ENCODE assay signal across 24 cellular contexts in genomic region chr5:23730023-23730422, GRCh38.
"Had no signal": no experiment of that assay in that cellular context is flagged by ENCODE, and none has a peak within 500 bp of the region (broad histone marks: within the 10 kb centered on the region; RNA-seq: fewer than 3 reads in every experiment).

No MANE protein-coding gene starts in this region.

- H3K4me1 ChIP-seq: adrenal gland had no signal

- H3K4me1 Mint-ChIP-seq: activated CD4-positive, alpha-beta T cell treated with anti-CD3 and anti-CD28 coated beads for 36 hours; activated naive CD8-positive, alpha-beta T cell treated with anti-CD3 and anti-CD28 coated beads, Interleukin-2, amount 10 ng/mL, durations not matched to agents 7 days and 5 days; T-cell had no signal

- H3K4me3 ChIP-seq: adrenal gland, SK-N-MC had no signal

- DNase-seq: activated CD4-positive, alpha-beta T cell treated with anti-CD3 and anti-CD28 coated beads for 36 hours; activated CD4-positive, alpha-beta T cell treated with anti-CD3 and anti-CD28 coated beads, Interleukin-2, amount 50 U/mL, for 1 hour; activated CD4-positive, CD25-positive, alpha-beta regulatory T cell; activated CD8-positive, alpha-beta memory T cell treated with anti-CD3 and anti-CD28 coated beads, Interleukin-2, amount 50 U/mL, for 4 hours; activated CD8-positive, alpha-beta T cell treated with anti-CD3 and anti-CD28 coated beads for 36 hours; activated naive CD4-positive, alpha-beta T cell treated with anti-CD3 and anti-CD28 coated beads, Interleukin-2, amount 50 U/mL, for 16 hours; activated naive CD8-positive, alpha-beta T cell treated with anti-CD3 and anti-CD28 coated beads, Interleukin-2, amount 10 ng/mL, durations not matched to agents 7 days and 5 days; activated T-cell treated with anti-CD3 and anti-CD28 coated beads, Interleukin-2, amount 50 U/mL, for 72 hours; adrenal gland; anterior cingulate cortex; NCI-H1092; NCI-H1436; NCI-H1694 treated with DMSO at 0.1 percent for 48 hours; NCI-H2029 treated with DMSO at 0.1 percent for 48 hours; NCI-H2171; NCI-H345; NCI-H510A; NCI-H69; SIG-M5; T-cell; T-helper 2 cell; T1000 had no signal

- H3K27me3 ChIP-seq: adrenal gland had no signal

- H3K27ac ChIP-seq: adrenal gland, KMS-11, SK-N-MC had no signal

- H3K27ac Mint-ChIP-seq: activated CD4-positive, alpha-beta T cell treated with anti-CD3 and anti-CD28 coated beads for 36 hours; activated CD8-positive, alpha-beta T cell treated with anti-CD3 and anti-CD28 coated beads for 36 hours; activated naive CD8-positive, alpha-beta T cell treated with anti-CD3 and anti-CD28 coated beads, Interleukin-2, amount 10 ng/mL, durations not matched to agents 7 days and 5 days; activated T-cell treated with anti-CD3 and anti-CD28 coated beads, Interleukin-2, amount 50 U/mL, for 72 hours; T-cell had no signal

- H3K4me3 Mint-ChIP-seq: activated CD4-positive, alpha-beta T cell treated with anti-CD3 and anti-CD28 coated beads for 36 hours; activated CD8-positive, alpha-beta T cell treated with anti-CD3 and anti-CD28 coated beads for 36 hours; activated naive CD8-positive, alpha-beta T cell treated with anti-CD3 and anti-CD28 coated beads, Interleukin-2, amount 10 ng/mL, durations not matched to agents 7 days and 5 days; activated T-cell treated with anti-CD3 and anti-CD28 coated beads, Interleukin-2, amount 50 U/mL, for 72 hours; T-cell had no signal

- ATAC-seq: activated CD4-positive, alpha-beta T cell treated with anti-CD3 and anti-CD28 coated beads for 36 hours; activated CD8-positive, alpha-beta T cell treated with anti-CD3 and anti-CD28 coated beads for 36 hours; activated T-cell treated with anti-CD3 and anti-CD28 coated beads, Interleukin-2, amount 50 U/mL, for 72 hours; T-cell had no signal

- H3K27me3 Mint-ChIP-seq: activated CD4-positive, alpha-beta T cell treated with anti-CD3 and anti-CD28 coated beads for 36 hours; activated CD8-positive, alpha-beta T cell treated with anti-CD3 and anti-CD28 coated beads for 36 hours; activated naive CD8-positive, alpha-beta T cell treated with anti-CD3 and anti-CD28 coated beads, Interleukin-2, amount 10 ng/mL, durations not matched to agents 7 days and 5 days; T-cell had no signal

- H3K36me3 ChIP-seq: adrenal gland had no signal

- H3K9ac ChIP-seq: KMS-11 had no signal

- H3K9me3 ChIP-seq: adrenal gland had no signal

- H3K36me3 Mint-ChIP-seq: activated naive CD8-positive, alpha-beta T cell treated with anti-CD3 and anti-CD28 coated beads, Interleukin-2, amount 10 ng/mL, durations not matched to agents 7 days and 5 days; T-cell had no signal
